In the genomic region with DNA sequence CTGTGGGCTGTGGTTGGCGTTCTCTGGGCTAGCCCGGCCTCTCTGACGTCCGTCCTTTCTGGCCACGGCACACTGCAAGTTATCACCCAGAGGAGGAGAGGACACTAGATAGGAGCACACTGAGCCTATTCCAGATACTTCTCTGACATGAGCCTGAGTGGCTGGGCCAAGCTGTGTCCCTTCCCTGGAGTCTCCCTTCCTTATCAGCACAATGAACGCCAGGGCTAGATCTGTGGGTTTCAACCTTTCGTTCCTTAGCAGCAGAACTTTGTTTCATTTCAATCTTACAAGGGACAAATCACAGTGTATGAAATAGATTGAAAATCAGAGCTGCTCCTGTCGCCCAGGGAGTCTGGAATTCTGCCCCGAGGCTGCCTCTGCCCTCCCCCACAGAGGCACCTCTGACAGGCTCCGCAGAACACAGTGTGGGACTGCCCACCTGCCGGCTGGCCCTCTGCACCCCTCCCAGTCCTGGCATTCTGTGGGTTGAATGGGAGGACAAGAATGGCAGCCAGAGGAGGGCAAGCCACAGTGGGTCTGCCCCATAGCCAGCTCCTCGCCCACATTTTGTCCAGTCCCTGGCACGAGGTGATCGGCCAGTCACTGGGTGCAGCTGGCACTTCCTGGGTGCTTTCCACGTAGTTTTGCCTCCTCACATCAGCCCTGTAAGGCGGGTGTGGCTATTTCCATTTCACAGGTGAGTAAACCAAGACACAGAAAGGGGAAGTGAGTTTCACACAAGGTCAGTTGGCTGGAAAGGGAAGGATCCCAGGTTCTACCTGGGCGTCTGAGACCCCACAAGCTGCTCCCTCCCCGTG, we compare ENCODE assay signal across 8 cellular contexts. TPM values are rescaled to one million over a fixed set of nuclear protein-coding genes. Genes with fewer than 3 reads are reported as not detected.
DNase-seq lines count a peak whose midpoint lies in the region; ATAC-seq and TF ChIP-seq lines count a peak whose summit lies in the region.

No MANE protein-coding gene starts in this region.

- 0% methylated on average over 5 of the region's 18 CpGs; no CpG with 5 or more reads in 1 of the 2 experiments for WGBS in IMR-90 (ENCODE audit: extremely low coverage in 2 of 2, insufficient read length in 1 of 2), 2 experiments
- WGBS in neuronal stem cell (ENCODE audit: extremely low coverage in 2 of 2, insufficient read length in 2 of 2, insufficient replicate concordance in 1 of 2), 2 donors = no CpG with 5 or more reads among the region's 18 CpGs

- H3K14ac ChIP-seq in IMR-90 (replicated peaks; ENCODE audit: low read depth, low read length) = peak overlapping the region; percentile 95
- no peak overlapping the region for H3K14ac ChIP-seq in neuronal stem cell (ENCODE audit: low read length)

- H3K23ac ChIP-seq in IMR-90 (ENCODE audit: low read depth, low read length) (peak overlapping the region; percentile 91), neuronal stem cell (ENCODE audit: low read depth, low read length, poor library complexity) (no peak overlapping the region)

- no peak for DNase-seq in stimulated activated naive CD8-positive, alpha-beta T cell treated with anti-CD3 and anti-CD28 coated beads, Interleukin-15, Interleukin-2, amounts not matched to agents 100 U/mL and 50 U/mL, for 24 hours
- peak; percentile 92 for DNase-seq in IMR-90
- DNase-seq in epithelial cell of prostate (ENCODE audit: low read depth, low spot score) = peak; percentile 40
- no peak for DNase-seq in neuronal stem cell (ENCODE audit: low spot score)
- no peak for DNase-seq in NCI-H345 (lab: John Stamatoyannopoulos, UW)
- DNase-seq in SJCRH30 = no peak
- DNase-seq in HPDE6-E6E7 (ENCODE audit: extremely low spot score) = no peak

- TF ChIP-seq POLR2A in IMR-90 (IDR thresholded peaks at IDR 0.05; ENCODE audit: low read depth, low read length) = peak; percentile 64; the same call in 1 of the 2 replicates

- peaks cover 19% of the 10 kb centered on the region for H3K36me3 Mint-ChIP-seq in stimulated activated naive CD8-positive, alpha-beta T cell treated with anti-CD3 and anti-CD28 coated beads, Interleukin-15, Interleukin-2, amounts not matched to agents 100 ng/mL and 50 ng/mL, for 24 hours (ENCODE audit: low read depth)

- ATAC-seq in stimulated activated naive CD8-positive, alpha-beta T cell treated with anti-CD3 and anti-CD28 coated beads, Interleukin-15, Interleukin-2, amounts not matched to agents 100 U/mL and 50 U/mL, for 24 hours = no peak
- ATAC-seq in IMR-90 (ENCODE audit: low read depth) = peak; percentile 94

- peak overlapping the region; percentile 41; the same call in 1 of the 3 replicates for H2BK15ac ChIP-seq in IMR-90 (ENCODE audit: low read depth, low read length)
- no peak overlapping the region for H2BK15ac ChIP-seq in neuronal stem cell (ENCODE audit: low read length)

- TF ChIP-seq CTCF in IMR-90 (conservative IDR thresholded peaks at IDR 0.05; ENCODE audit: low read depth, low read length) = no peak

- H2AK5ac ChIP-seq in IMR-90 (ENCODE audit: low read depth, low read length) (peak overlapping the region; percentile 84; the same call in 1 of the 2 replicates), neuronal stem cell (ENCODE audit: low read depth, low read length) (peak overlapping the region; percentile 2)

- H3K4me1 ChIP-seq in IMR-90 (ENCODE audit: control insufficient read depth, insufficient read depth, low read length) (peaks cover 35% of the 10 kb centered on the region), neuronal stem cell (ENCODE audit: control insufficient read depth in 2 of 2, insufficient read depth in 1 of 2, low read depth in 1 of 2, low read length in 2 of 2) (peaks cover 6 to 34% of the 10 kb centered on the region in 2 donors), SJCRH30 (peaks cover 40% of the 10 kb centered on the region)

- H3K27ac Mint-ChIP-seq in stimulated activated naive CD8-positive, alpha-beta T cell treated with anti-CD3 and anti-CD28 coated beads, Interleukin-15, Interleukin-2, amounts not matched to agents 100 ng/mL and 50 ng/mL, for 24 hours = peak overlapping the region; percentile 92

- H2BK20ac ChIP-seq in IMR-90 (ENCODE audit: low read depth, low read length) = peak overlapping the region; percentile 77

- H3K4me3 ChIP-seq in IMR-90 (ENCODE audit: insufficient read depth, low read depth, low read length) (no peak overlapping the region), neuronal stem cell (ENCODE audit: low read length in 2 of 2) (no peak overlapping the region), SJCRH30 (no peak overlapping the region)

- H3K9me3 Mint-ChIP-seq in stimulated activated naive CD8-positive, alpha-beta T cell treated with anti-CD3 and anti-CD28 coated beads, Interleukin-15, Interleukin-2, amounts not matched to agents 100 ng/mL and 50 ng/mL, for 24 hours = no peaks in the 10 kb centered on the region

- H3K4me1 Mint-ChIP-seq in stimulated activated naive CD8-positive, alpha-beta T cell treated with anti-CD3 and anti-CD28 coated beads, Interleukin-15, Interleukin-2, amounts not matched to agents 100 ng/mL and 50 ng/mL, for 24 hours (ENCODE audit: low read depth) = peaks cover 41% of the 10 kb centered on the region

- POLR2A ChIA-PET in IMR-90 (lab: Charles Lee; ENCODE audit: unreplicated experiment) = no interaction called here

- H3K27me3 ChIP-seq in IMR-90 (ENCODE audit: control insufficient read depth, insufficient read depth, low read length) (no peaks in the 10 kb centered on the region), neuronal stem cell (ENCODE audit: control insufficient read depth in 3 of 3, insufficient read depth in 3 of 3, low read depth in 1 of 3, low read length in 3 of 3) (no peaks in the 10 kb centered on the region), SJCRH30 (no peaks in the 10 kb centered on the region)

- H3K9me3 ChIP-seq in IMR-90 (ENCODE audit: control insufficient read depth, insufficient read depth, low read length) (no peaks in the 10 kb centered on the region), neuronal stem cell (replicated peaks in 1 of 2; ENCODE audit: control insufficient read depth in 2 of 2, insufficient read depth in 1 of 2, low read depth in 1 of 2, low read length in 2 of 2) (no peaks in the 10 kb centered on the region), SJCRH30 (replicated peaks) (no peaks in the 10 kb centered on the region)

- peak overlapping the region; percentile 85 for H4K5ac ChIP-seq in IMR-90 (ENCODE audit: low read depth, low read length)

- H3K27ac ChIP-seq in IMR-90 (ENCODE audit: insufficient read depth, low read length) (peak overlapping the region; percentile 83), epithelial cell of prostate (peak overlapping the region; percentile 69), neuronal stem cell (replicated peaks; ENCODE audit: low read length) (no peak overlapping the region), SJCRH30 (no peak overlapping the region)

- intact Hi-C loops in IMR-90 (cut with micrococcal nuclease) = no loop called here

- H3K4me2 ChIP-seq in IMR-90 (ENCODE audit: low read depth, low read length) = peak overlapping the region; percentile 73
- H3K4me2 ChIP-seq in neuronal stem cell (ENCODE audit: insufficient read depth, low read length, poor library complexity, severe bottlenecking) = no peak overlapping the region

- H2BK12ac ChIP-seq in neuronal stem cell (ENCODE audit: low read length) = no peak overlapping the region

- H3K4ac ChIP-seq in IMR-90 (ENCODE audit: low read depth, low read length) = peak overlapping the region; percentile 94
- H3K4ac ChIP-seq in neuronal stem cell (ENCODE audit: low read length) = no peak overlapping the region

- no peak for TF ChIP-seq RAD21 in IMR-90 (IDR thresholded peaks at IDR 0.05; ENCODE audit: low read length)

- H3K9me1 ChIP-seq in IMR-90 (ENCODE audit: insufficient read depth, low read length) = peaks cover 42% of the 10 kb centered on the region

- H3K27me3 Mint-ChIP-seq in stimulated activated naive CD8-positive, alpha-beta T cell treated with anti-CD3 and anti-CD28 coated beads, Interleukin-15, Interleukin-2, amounts not matched to agents 100 ng/mL and 50 ng/mL, for 24 hours = no peaks in the 10 kb centered on the region

- H2BK120ac ChIP-seq in IMR-90 (ENCODE audit: low read depth, low read length) = peak overlapping the region; percentile 84
- no peak overlapping the region for H2BK120ac ChIP-seq in neuronal stem cell (ENCODE audit: low read depth, low read length)

- H2AK9ac ChIP-seq in IMR-90 (replicated peaks; ENCODE audit: low read depth, low read length, poor library complexity) = peak overlapping the region; percentile 70

- dilution Hi-C loops in IMR-90 (cut with HindIII; ENCODE audit: low sequenced_read_pairs, unreplicated experiment) = no loop called here

- CTCF ChIA-PET in IMR-90 (lab: Yijun Ruan, JAX) = no interaction called here

- H4K8ac ChIP-seq in IMR-90 (ENCODE audit: low read depth in 2 of 2, low read length in 2 of 2) (peak overlapping the region in 1 of 2 experiments; percentile 96; a peak in 3 of 4 replicates), neuronal stem cell (ENCODE audit: low read depth, low read length) (no peak overlapping the region)

- H2BK5ac ChIP-seq in IMR-90 (ENCODE audit: low read depth, low read length, poor library complexity, severe bottlenecking) (peak overlapping the region; percentile 82), neuronal stem cell (ENCODE audit: low read length) (no peak overlapping the region)

- no peak overlapping the region for H3K56ac ChIP-seq in IMR-90 (ENCODE audit: extremely low read depth, insufficient read depth, low read length)

- peak overlapping the region; percentile 4 for H3K4me3 Mint-ChIP-seq in stimulated activated naive CD8-positive, alpha-beta T cell treated with anti-CD3 and anti-CD28 coated beads, Interleukin-15, Interleukin-2, amounts not matched to agents 100 ng/mL and 50 ng/mL, for 24 hours

- peaks cover 3% of the 10 kb centered on the region for H4K20me1 ChIP-seq in IMR-90 (ENCODE audit: insufficient read depth, low read length)

- BruUV-seq in IMR-90 (replicated peaks; lab: Mats Ljungman, UMichigan) = no TSS peak

- H3K79me1 ChIP-seq in IMR-90 (ENCODE audit: low read depth in 1 of 2, low read length in 2 of 2) = peaks cover 23 to 61% of the 10 kb centered on the region in 2 experiments
- H3K79me1 ChIP-seq in neuronal stem cell (ENCODE audit: low read depth, low read length) = peaks cover 7% of the 10 kb centered on the region

- H4K91ac ChIP-seq in IMR-90 (ENCODE audit: insufficient read depth, low read depth, low read length) (peak overlapping the region; percentile 73; the same call in 1 of the 2 replicates), neuronal stem cell (ENCODE audit: low read depth, low read length, poor library complexity) (no peak overlapping the region)

- H3K18ac ChIP-seq in IMR-90 (ENCODE audit: low read depth, low read length) (peak overlapping the region; percentile 85), neuronal stem cell (ENCODE audit: low read length) (no peak overlapping the region)

- H3K9ac ChIP-seq in IMR-90 (ENCODE audit: low read depth, low read length) (peak overlapping the region; percentile 64), neuronal stem cell (ENCODE audit: low read depth, low read length, poor library complexity) (no peak overlapping the region)

- H3K36me3 ChIP-seq in IMR-90 (ENCODE audit: control insufficient read depth, insufficient read depth, low read length) = peaks cover 29% of the 10 kb centered on the region
- peaks cover 6 to 68% of the 10 kb centered on the region in 2 donors for H3K36me3 ChIP-seq in neuronal stem cell (replicated peaks in 1 of 2; ENCODE audit: control insufficient read depth in 2 of 2, insufficient read depth in 2 of 2, low read length in 2 of 2)
- H3K36me3 ChIP-seq in SJCRH30 = 0 out of 2 replicates have a peak, but pooled peaks cover 3% of the 10 kb centered on the region

- H2AFZ ChIP-seq in IMR-90 (replicated peaks; ENCODE audit: low read length, poor library complexity) (peak overlapping the region; percentile 78), neuronal stem cell (ENCODE audit: low read length) (no peak overlapping the region)

- in situ Hi-C loops in IMR-90 (cut with MboI; ENCODE audit: low sequenced_read_pairs) = no loop called here

RNA-seq across cellular contexts. Expression of gene MANBAL, which starts 26.0 kb away (rescaled TPM):
- total RNA-seq in IMR-90 (2012; rRNA removed) = 24.4 and 28.9 TPM in 2 replicates
- polyA plus RNA-seq in IMR-90 (2012; rRNA removed) = 98.6 and 109 TPM in 2 replicates
- 51.7 and 91.4 TPM in 2 replicates for polyA plus RNA-seq in IMR-90 (2012; cell fraction: cytosol; rRNA removed)
- 46.7 and 65.5 TPM in 2 replicates for polyA plus RNA-seq in IMR-90 (2012; cell fraction: nucleus; rRNA removed; ENCODE audit: low replicate concordance)
- 66.5 TPM for polyA plus RNA-seq in neuronal stem cell (2013, experiment 1 of 2)
- polyA plus RNA-seq in neuronal stem cell (2013, experiment 2 of 2) = 66.4 TPM
- total RNA-seq in SJCRH30 (2014; rRNA removed; shearing (Covaris generic)) = 28.9 and 32.4 TPM in 2 replicates

RNA-seq across cellular contexts. Expression of gene SRC, which starts 30.4 kb away (rescaled TPM):
- total RNA-seq in IMR-90 (2012; rRNA removed) = 6.7 and 7.0 TPM in 2 replicates
- polyA plus RNA-seq in IMR-90 (2012; rRNA removed) = 19.8 and 24.2 TPM in 2 replicates
- 10.7 and 21.0 TPM in 2 replicates for polyA plus RNA-seq in IMR-90 (2012; cell fraction: cytosol; rRNA removed)
- 66.9 and 101 TPM in 2 replicates for polyA plus RNA-seq in IMR-90 (2012; cell fraction: nucleus; rRNA removed; ENCODE audit: low replicate concordance)
- 32.2 TPM for polyA plus RNA-seq in neuronal stem cell (2013, experiment 1 of 2)
- 33.5 TPM for polyA plus RNA-seq in neuronal stem cell (2013, experiment 2 of 2)
- total RNA-seq in SJCRH30 (2014; rRNA removed; shearing (Covaris generic)) = 14.9 and 15.4 TPM in 2 replicates

RNA-seq across cellular contexts. Expression of gene GHRH, which starts 53.9 kb away (rescaled TPM):
- not detected in 2 replicates for total RNA-seq in IMR-90 (2012; rRNA removed)
- polyA plus RNA-seq in IMR-90 (2012; rRNA removed) = not detected in 2 replicates
- not detected in 2 replicates for polyA plus RNA-seq in IMR-90 (2012; cell fraction: cytosol; rRNA removed)
- polyA plus RNA-seq in IMR-90 (2012; cell fraction: nucleus; rRNA removed; ENCODE audit: low replicate concordance) = not detected in 2 replicates
- 0.96 TPM for polyA plus RNA-seq in neuronal stem cell (2013, experiment 1 of 2)
- 1.8 TPM for polyA plus RNA-seq in neuronal stem cell (2013, experiment 2 of 2)
- not detected in 2 replicates for total RNA-seq in SJCRH30 (2014; rRNA removed; shearing (Covaris generic))

Comparison
In these comparisons a context has a peak if more than half of its experiments do, and no peak if none do; other contexts are left out.
1. DNase-seq: peak in IMR-90 (single experiment) and epithelial cell of prostate (single experiment); none in stimulated activated naive CD8-positive, alpha-beta T cell treated with anti-CD3 and anti-CD28 coated beads, Interleukin-15, Interleukin-2, amounts not matched to agents 100 U/mL and 50 U/mL, for 24 hours (single experiment), neuronal stem cell (single experiment), NCI-H345 (single experiment), SJCRH30 (0 of 2) and HPDE6-E6E7 (single experiment).
2. H3K27ac ChIP-seq: peak in IMR-90 (single experiment) and epithelial cell of prostate (single experiment); none in neuronal stem cell (single experiment) and SJCRH30 (single experiment).